ENCODE assay signal across 15 cellular contexts in genomic region chr6:150934380-150934779, GRCh38.
DNase-seq lines count a peak whose midpoint lies in the region; ATAC-seq and TF ChIP-seq lines count a peak whose summit lies in the region.
"Had no signal": no experiment of that assay in that cellular context is flagged by ENCODE, and none has a peak within 500 bp of the region (broad histone marks: within the 10 kb centered on the region; RNA-seq: fewer than 3 reads in every experiment).

No MANE protein-coding gene starts in this region.

- no peaks in the 10 kb centered on the region for H3K79me2 ChIP-seq in mammary epithelial cell (ENCODE audit: insufficient read depth, low read length)

- no TSS peak for BruUV-seq in mammary epithelial cell (replicated peaks; lab: Mats Ljungman, UMichigan)

- H3K4me3 ChIP-seq in AG09309 (ENCODE audit: control insufficient read depth, low read depth, low read length) (no peak overlapping the region), mammary epithelial cell (replicated peaks in 1 of 3; ENCODE audit: insufficient read depth in 1 of 3, low read depth in 2 of 3, low read length in 3 of 3) (no peak overlapping the region)

- DNase-seq in AG09309 (ENCODE audit: low read depth) (peak; percentile 90), HS-27A (ENCODE audit: low read depth) (peak; percentile 20), mammary epithelial cell (peak; percentile 53), kidney glomerular epithelial cell (lab: John Stamatoyannopoulos, UW) (peak; percentile 78), inferior parietal cortex (ENCODE audit: extremely low spot score) (no peak), head of caudate nucleus (no peak)
- no peak for DNase-seq in stimulated activated naive CD4-positive, alpha-beta T cell treated with Interleukin-2 at 50 U/mL for 16 hours (lab: John Stamatoyannopoulos, UW)
- DNase-seq: activated CD4-positive, alpha-beta T cell treated with anti-CD3 and anti-CD28 coated beads for 48 hours; effector memory CD8-positive, alpha-beta T cell; hippocampal formation; NCI-H1048; stimulated activated naive CD4-positive, alpha-beta T cell had no signal

- H3K27me3 ChIP-seq in mammary epithelial cell (ENCODE audit: insufficient read depth, low read length): no peaks in the 10 kb centered on the region

- TF ChIP-seq CTCF in AG09309 (IDR thresholded peaks at IDR 0.05; ENCODE audit: control insufficient read depth, insufficient read depth, low read depth, low read length, missing control alignments) (no peak), mammary epithelial cell (conservative IDR thresholded peaks at IDR 0.05 in 1 of 2, IDR thresholded peaks at IDR 0.05 in 1 of 2; ENCODE audit: extremely low read depth in 1 of 2, insufficient read depth in 1 of 2, low read depth in 1 of 2, low read length in 2 of 2) (no peak)

- no peaks in the 10 kb centered on the region for H3K4me1 ChIP-seq in mammary epithelial cell (ENCODE audit: insufficient read depth, low read length)

- no peaks in the 10 kb centered on the region for H3K9me3 ChIP-seq in mammary epithelial cell (replicated peaks; ENCODE audit: insufficient read depth, low read length)

- dilution Hi-C loops in mammary epithelial cell (cut with HindIII; ENCODE audit: low sequenced_read_pairs): no loop called here

- peaks cover 22% of the 10 kb centered on the region for H3K36me3 ChIP-seq in mammary epithelial cell (ENCODE audit: insufficient read depth, low read length)

- 95% methylated on average over 3 of the region's 4 CpGs for WGBS in mammary epithelial cell (ENCODE audit: low coverage, missing lambda C conversion rate)

- CTCF ChIA-PET in mammary epithelial cell (lab: Charles Lee; ENCODE audit: low non-redundant PET): no interaction called here

- no peak overlapping the region for H3K9ac ChIP-seq in mammary epithelial cell (ENCODE audit: insufficient read depth, low read length)

- H3K27ac ChIP-seq in mammary epithelial cell (ENCODE audit: insufficient read depth, low read depth, low read length): no peak overlapping the region

- H2AFZ ChIP-seq in mammary epithelial cell (ENCODE audit: low read depth, low read length): no peak overlapping the region

- no peak for ATAC-seq in GM19455 (IDR thresholded peaks at IDR 0.05; ENCODE audit: unreplicated experiment)
- ATAC-seq: effector memory CD8-positive, alpha-beta T cell; natural killer cell treated with Interleukin-12 subunit alpha and Interleukin-12 subunit beta and Interleukin-15 and Interleukin-18, amount 100 ng/mL, for 72 hours; sciatic nerve had no signal

- in situ Hi-C loops in mammary epithelial cell (cut with MboI; ENCODE audit: low sequenced_read_pairs in 2 of 2): no loop called here

- intact Hi-C loops in mammary epithelial cell (cut with micrococcal nuclease) (no loop called here), head of caudate nucleus (cut with DNase I) (no loop called here)

- H4K20me1 ChIP-seq in mammary epithelial cell (ENCODE audit: insufficient read depth, low read length): no peaks in the 10 kb centered on the region

- no peak overlapping the region for H3K4me2 ChIP-seq in mammary epithelial cell (ENCODE audit: insufficient read depth, low read depth, low read length)

Comparison
In these comparisons a context has a peak if more than half of its experiments do, and no peak if none do; other contexts are left out.
1. DNase-seq: peak in AG09309 (single experiment), HS-27A (single experiment), mammary epithelial cell (single experiment) and kidney glomerular epithelial cell (single experiment); none in inferior parietal cortex (single experiment), head of caudate nucleus (0 of 42) and stimulated activated naive CD4-positive, alpha-beta T cell treated with Interleukin-2 at 50 U/mL for 16 hours (single experiment).